Comparison of ENCODE assay signal across 21 cellular contexts in the genomic region with DNA sequence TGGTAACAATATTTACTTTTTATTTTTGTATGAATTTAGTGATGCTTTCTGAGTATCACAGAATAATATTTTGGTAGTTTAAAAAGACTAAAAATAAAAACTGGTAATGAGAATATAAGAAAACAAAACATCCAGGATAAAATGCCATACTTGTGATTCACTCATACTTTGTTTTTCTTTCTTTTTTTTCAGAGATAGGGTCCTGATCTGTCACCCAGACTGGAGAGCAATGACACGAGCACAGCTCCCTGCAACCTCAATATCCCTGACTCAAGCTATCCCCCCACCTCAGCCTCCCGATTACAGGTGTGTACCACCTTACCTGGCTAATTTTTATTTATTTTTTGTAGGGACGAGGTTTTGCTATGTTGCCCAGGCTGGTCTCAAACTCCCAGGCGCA.
DNase-seq lines count a peak whose midpoint lies in the region; ATAC-seq, FAIRE-seq and TF ChIP-seq lines count a peak whose summit lies in the region.
"Had no signal": no experiment of that assay in that cellular context is flagged by ENCODE, and none has a peak within 500 bp of the region (broad histone marks: within the 10 kb centered on the region; RNA-seq: fewer than 3 reads in every experiment).

No MANE protein-coding gene starts in this region.

- no peaks in the 10 kb centered on the region for H4K20me1 ChIP-seq in endothelial cell of umbilical vein (replicated peaks; ENCODE audit: control insufficient read depth, extremely low read depth, insufficient read depth, low read length)

- FAIRE-seq in endothelial cell of umbilical vein (lab: Jason Lieb, UNC), result peak; percentile 40
- FAIRE-seq: GM12891, K562 had no signal

- H3K27ac Mint-ChIP-seq in immature natural killer cell, result no peak overlapping the region
- H3K27ac Mint-ChIP-seq in activated CD4-positive, alpha-beta memory T cell treated with anti-CD3 and anti-CD28 coated beads, Interleukin-2, amount 10 ng/mL, durations not matched to agents 7 days and 5 days, result no peak overlapping the region
- H3K27ac Mint-ChIP-seq: CD4-positive, CD25-positive, alpha-beta regulatory T cell had no signal

- no peak overlapping the region for H2AFZ ChIP-seq in endothelial cell of umbilical vein (ENCODE audit: low read depth, low read length)

- no peaks in the 10 kb centered on the region for H3K9me3 Mint-ChIP-seq in immature natural killer cell
- H3K9me3 Mint-ChIP-seq in activated CD4-positive, alpha-beta memory T cell treated with anti-CD3 and anti-CD28 coated beads, Interleukin-2, amount 10 ng/mL, durations not matched to agents 7 days and 5 days, result no peaks in the 10 kb centered on the region
- H3K9me3 Mint-ChIP-seq: CD4-positive, CD25-positive, alpha-beta regulatory T cell had no signal

- CTCF ChIA-PET in endothelial cell of umbilical vein (lab: Charles Lee), result interaction anchor here (0.8 to 5.4 kb wide), 4 partner anchors 8 to 17 kb away, joined by 3 to 30 read pairs (median 4); no protein-coding TSS in a partner anchor
- CTCF ChIA-PET in activated CD4-positive, alpha-beta memory T cell treated with anti-CD3 and anti-CD28 coated beads, Interleukin-2, amount 10 ng/mL, durations not matched to agents 7 days and 5 days (lab: Charles Lee), result interaction anchor here (1.6 kb wide), 1 partner anchor 12 kb away, joined by 4 read pairs; no protein-coding TSS in a partner anchor

- dilution Hi-C loops in endothelial cell of umbilical vein (cut with MboI; ENCODE audit: extremely low pct_ligation_motif_present, low sequenced_read_pairs), result no loop called here

- peaks cover 4 to 18% of the 10 kb centered on the region in 2 donors for H3K4me1 Mint-ChIP-seq in immature natural killer cell
- peaks cover 23% of the 10 kb centered on the region for H3K4me1 Mint-ChIP-seq in activated CD4-positive, alpha-beta memory T cell treated with anti-CD3 and anti-CD28 coated beads, Interleukin-2, amount 10 ng/mL, durations not matched to agents 7 days and 5 days

- POLR2A ChIA-PET in endothelial cell of umbilical vein (lab: Charles Lee), result no interaction called here
- POLR2A ChIA-PET in activated CD4-positive, alpha-beta memory T cell treated with anti-CD3 and anti-CD28 coated beads, Interleukin-2, amount 10 ng/mL, durations not matched to agents 7 days and 5 days (lab: Charles Lee), result no interaction called here

- no peak overlapping the region for H3K4me2 ChIP-seq in endothelial cell of umbilical vein (ENCODE audit: insufficient read depth, low read length)

- no peaks in the 10 kb centered on the region for H3K36me3 ChIP-seq in endothelial cell of umbilical vein (ENCODE audit: control insufficient read depth in 2 of 2, extremely low read depth in 1 of 2, insufficient read depth in 2 of 2, low read length in 2 of 2)
- peaks cover 8% of the 10 kb centered on the region for H3K36me3 ChIP-seq in thoracic aorta

- TF ChIP-seq CTCF in endothelial cell of umbilical vein (IDR thresholded peaks at IDR 0.05; ENCODE audit: extremely low read depth in 1 of 2, insufficient read depth in 1 of 2, low read depth in 1 of 2, low read length in 2 of 2), result no peak
- TF ChIP-seq CTCF in thoracic aorta (IDR thresholded peaks at IDR 0.05), result no peak
- no peak for TF ChIP-seq CTCF in GM10266 (IDR thresholded peaks at IDR 0.05; ENCODE audit: control insufficient read depth, insufficient read depth, low read depth, missing control alignments)

- no peak for TF ChIP-seq POLR2A in endothelial cell of umbilical vein (IDR thresholded peaks at IDR 0.05; ENCODE audit: low read depth, low read length)

- H3K9ac ChIP-seq in endothelial cell of umbilical vein (replicated peaks; ENCODE audit: extremely low read depth, insufficient read depth, low read length), result no peak overlapping the region

- H3K4me3 ChIP-seq in endothelial cell of umbilical vein (replicated peaks in 1 of 3; ENCODE audit: insufficient read depth in 1 of 3, low read depth in 1 of 3, low read length in 3 of 3) (no peak overlapping the region), thoracic aorta (no peak overlapping the region)
- H3K4me3 ChIP-seq: K562 had no signal

- peaks cover 24 to 46% (median 39%) of the 10 kb centered on the region in 3 donors for H3K36me3 Mint-ChIP-seq in immature natural killer cell
- H3K36me3 Mint-ChIP-seq in activated CD4-positive, alpha-beta memory T cell treated with anti-CD3 and anti-CD28 coated beads, Interleukin-2, amount 10 ng/mL, durations not matched to agents 7 days and 5 days (ENCODE audit: low read depth), result peaks cover 58% of the 10 kb centered on the region

- H3K27ac ChIP-seq in endothelial cell of umbilical vein (ENCODE audit: insufficient read depth, low read depth, low read length) (no peak overlapping the region), thoracic aorta (peak overlapping the region; percentile 10 to 65)

- H3K4me1 ChIP-seq in endothelial cell of umbilical vein (ENCODE audit: control insufficient read depth, extremely low read depth, insufficient read depth, low read length), result peaks cover 12% of the 10 kb centered on the region
- peaks cover 65 to 95% of the 10 kb centered on the region in 2 donors for H3K4me1 ChIP-seq in thoracic aorta (ENCODE audit: control insufficient read depth in 1 of 2, low read depth in 2 of 2)
- H3K4me1 ChIP-seq: Caco-2 had no signal

- DNase-seq in EL, result peak; percentile 46
- peak; percentile 25 for DNase-seq in M059J (ENCODE audit: low read depth)
- peak; percentile 24 for DNase-seq in endothelial cell of umbilical vein (ENCODE audit: low read depth, low spot score)
- no peak for DNase-seq in thoracic aorta (ENCODE audit: low spot score)
- no peak for DNase-seq in immature natural killer cell
- no peak for DNase-seq in foreskin melanocyte
- no peak for DNase-seq in GM10266 (ENCODE audit: extremely low spot score)
- no peak for DNase-seq in activated CD4-positive, alpha-beta memory T cell treated with anti-CD3 and anti-CD28 coated beads, Interleukin-2, amount 10 ng/mL, durations not matched to agents 7 days and 5 days
- DNase-seq: ACHN; Caco-2; CD4-positive, CD25-positive, alpha-beta regulatory T cell; DMS53; GDM1; GOT3; NCI-H1048; NCI-H1436 treated with DMSO at 0.1 percent for 48 hours; NCI-H2029 treated with DMSO at 0.1 percent for 48 hours; NCI-H2171 treated with DMSO at 0.1 percent for 48 hours; NCI-H82 had no signal

- ATAC-seq in thoracic aorta (ENCODE audit: insufficient number of reproducible peaks, low FRiP score, low read depth), result no peak
- ATAC-seq: K562 had no signal

- H3K4me3 Mint-ChIP-seq in immature natural killer cell, result no peak overlapping the region
- H3K4me3 Mint-ChIP-seq in activated CD4-positive, alpha-beta memory T cell treated with anti-CD3 and anti-CD28 coated beads, Interleukin-2, amount 10 ng/mL, durations not matched to agents 7 days and 5 days, result no peak overlapping the region

- no peaks in the 10 kb centered on the region for H3K79me2 ChIP-seq in endothelial cell of umbilical vein (ENCODE audit: control insufficient read depth, insufficient read depth, low read length)

- H3K27me3 Mint-ChIP-seq in immature natural killer cell (ENCODE audit: low read depth in 3 of 3), result peaks cover 0 to 2% (median 0%) of the 10 kb centered on the region in 3 donors
- H3K27me3 Mint-ChIP-seq in activated CD4-positive, alpha-beta memory T cell treated with anti-CD3 and anti-CD28 coated beads, Interleukin-2, amount 10 ng/mL, durations not matched to agents 7 days and 5 days, result no peaks in the 10 kb centered on the region
- H3K27me3 Mint-ChIP-seq: CD4-positive, CD25-positive, alpha-beta regulatory T cell had no signal

- H3K27me3 ChIP-seq in endothelial cell of umbilical vein (ENCODE audit: control insufficient read depth in 2 of 2, insufficient read depth in 2 of 2, low read length in 2 of 2), result no peaks in the 10 kb centered on the region
- no peaks in the 10 kb centered on the region for H3K27me3 ChIP-seq in thoracic aorta (replicated peaks; ENCODE audit: insufficient read depth)

- intact Hi-C loops in endothelial cell of umbilical vein (cut with micrococcal nuclease), result no loop called here

- H3K9me3 ChIP-seq in endothelial cell of umbilical vein (replicated peaks; ENCODE audit: control insufficient read depth, insufficient read depth, low read length) (no peaks in the 10 kb centered on the region), thoracic aorta (no peaks in the 10 kb centered on the region)
- H3K9me3 ChIP-seq: Caco-2 had no signal

- no TSS peak for BruUV-seq in endothelial cell of umbilical vein (replicated peaks; lab: Mats Ljungman, UMichigan)

- no peaks in the 10 kb centered on the region for H3K9me1 ChIP-seq in endothelial cell of umbilical vein (replicated peaks; ENCODE audit: control insufficient read depth, extremely low read depth, insufficient read depth, low read length)

TF ChIP-seq in endothelial cell of umbilical vein, 7 proteins besides CTCF, POLR2A, EP300 and RAD21:
- TF ChIP-seq JUN (IDR thresholded peaks at IDR 0.05; ENCODE audit: borderline replicate concordance, insufficient read depth, insufficient read length, low read depth), result peak; percentile 11
- no peak for TF ChIP-seq EZH2 (IDR thresholded peaks at IDR 0.05; ENCODE audit: borderline replicate concordance, low read depth, low read length, severe bottlenecking)
- TF ChIP-seq POLR2AphosphoS5 (IDR thresholded peaks at IDR 0.05; ENCODE audit: insufficient read depth, low read depth, low read length), result no peak
- TF ChIP-seq GATA2 (IDR thresholded peaks at IDR 0.05; ENCODE audit: insufficient read depth, insufficient read length, low read depth, low read length), result no peak
- TF ChIP-seq FOS (IDR thresholded peaks at IDR 0.05; ENCODE audit: borderline replicate concordance, insufficient read depth, low read length), result no peak
- TF ChIP-seq, protein P1, sequence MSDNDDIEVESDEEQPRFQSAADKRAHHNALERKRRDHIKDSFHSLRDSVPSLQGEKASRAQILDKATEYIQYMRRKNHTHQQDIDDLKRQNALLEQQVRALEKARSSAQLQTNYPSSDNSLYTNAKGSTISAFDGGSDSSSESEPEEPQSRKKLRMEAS (IDR thresholded peaks at IDR 0.05; ENCODE audit: insufficient read depth, insufficient read length), result no peak

Comparison
In these comparisons a context has a peak if more than half of its experiments do, and no peak if none do; other contexts are left out.
1. DNase-seq: peak in EL (single experiment), M059J (single experiment) and endothelial cell of umbilical vein (single experiment); none in thoracic aorta (single experiment), immature natural killer cell (0 of 3), foreskin melanocyte (single experiment), GM10266 (single experiment) and activated CD4-positive, alpha-beta memory T cell treated with anti-CD3 and anti-CD28 coated beads, Interleukin-2, amount 10 ng/mL, durations not matched to agents 7 days and 5 days (single experiment).